Comparison of ENCODE assay signal across 17 cellular contexts in the genomic region with DNA sequence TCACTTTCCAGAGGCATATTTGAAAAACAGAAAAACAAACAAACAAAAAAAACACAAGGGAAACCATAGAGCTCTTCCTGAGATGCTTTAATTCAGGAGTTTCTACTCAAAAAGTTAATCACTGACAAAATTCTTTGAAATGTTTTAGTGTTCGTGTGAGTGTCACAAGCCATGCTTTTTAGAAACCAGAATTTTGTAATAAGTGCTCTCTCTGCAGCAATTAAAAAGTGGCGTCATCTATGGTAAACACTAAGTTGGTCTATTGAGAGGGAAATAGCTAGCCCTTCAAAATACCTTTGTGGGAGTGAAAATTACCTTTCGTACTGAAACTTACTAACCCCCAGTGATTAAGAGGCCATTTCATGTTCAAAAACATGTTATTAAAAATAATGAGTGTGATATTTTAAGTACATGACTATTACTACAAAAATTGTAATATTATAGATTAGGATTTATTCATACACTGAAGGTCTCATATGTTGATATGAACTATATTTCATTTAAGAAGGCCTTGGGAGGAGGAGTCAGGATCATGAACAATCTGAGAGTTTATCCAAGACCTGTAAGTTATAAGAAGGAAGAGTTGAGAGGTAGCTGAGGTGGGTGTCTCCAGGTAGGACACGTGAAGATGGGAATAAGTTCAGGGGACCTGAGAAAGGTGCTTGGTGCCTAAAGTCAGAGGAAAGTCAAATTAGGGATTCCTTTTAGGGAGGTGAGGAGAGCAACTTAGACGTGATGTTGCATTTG.
"Had no signal": no experiment of that assay in that cellular context is flagged by ENCODE, and none has a peak within 500 bp of the region (broad histone marks: within the 10 kb centered on the region; RNA-seq: fewer than 3 reads in every experiment).

No MANE protein-coding gene starts in this region.

- DNase-seq: cortex of kidney; effector memory CD4-positive, alpha-beta T cell; gastrocnemius medialis; heart right ventricle; islet precursor cell; mesendoderm; naive B cell; posterior cingulate gyrus; stimulated activated CD4-positive, alpha-beta T cell treated with anti-CD3 and anti-CD28 coated beads, Interleukin-12 subunit alpha, Interleukin-12 subunit beta, amount 100 ng/mL, for 4 hours; stimulated activated naive CD4-positive, alpha-beta T cell treated with Interleukin-2 at 50 U/mL for 16 hours; trophoblast cell; uterus had no signal

- H3K27me3 ChIP-seq: esophagus muscularis mucosa, gastrocnemius medialis, heart right ventricle, right atrium auricular region, uterus had no signal

- H3K4me1 ChIP-seq: right atrium auricular region, uterus had no signal

- H3K9me3 ChIP-seq: esophagus muscularis mucosa, gastrocnemius medialis, heart right ventricle, right atrium auricular region, uterus had no signal

- ATAC-seq: gastrocnemius medialis, heart right ventricle, left lobe of liver had no signal

- H3K27me3 Mint-ChIP-seq: naive B cell had no signal

- H3K36me3 ChIP-seq: esophagus muscularis mucosa, gastrocnemius medialis, heart right ventricle, right atrium auricular region, uterus had no signal

- H3K4me3 Mint-ChIP-seq: naive B cell, neural crest cell had no signal

- H3K36me3 Mint-ChIP-seq: naive B cell had no signal

- H3K27ac ChIP-seq: epithelial cell of prostate, esophagus muscularis mucosa, gastrocnemius medialis, heart right ventricle, right atrium auricular region, uterus had no signal

- H3K4me3 ChIP-seq: esophagus muscularis mucosa, gastrocnemius medialis, heart right ventricle, right atrium auricular region, uterus had no signal

- H3K9me3 Mint-ChIP-seq: naive B cell, neural crest cell had no signal
